ENCODE assay signal across 1 cellular context in the genomic region with DNA sequence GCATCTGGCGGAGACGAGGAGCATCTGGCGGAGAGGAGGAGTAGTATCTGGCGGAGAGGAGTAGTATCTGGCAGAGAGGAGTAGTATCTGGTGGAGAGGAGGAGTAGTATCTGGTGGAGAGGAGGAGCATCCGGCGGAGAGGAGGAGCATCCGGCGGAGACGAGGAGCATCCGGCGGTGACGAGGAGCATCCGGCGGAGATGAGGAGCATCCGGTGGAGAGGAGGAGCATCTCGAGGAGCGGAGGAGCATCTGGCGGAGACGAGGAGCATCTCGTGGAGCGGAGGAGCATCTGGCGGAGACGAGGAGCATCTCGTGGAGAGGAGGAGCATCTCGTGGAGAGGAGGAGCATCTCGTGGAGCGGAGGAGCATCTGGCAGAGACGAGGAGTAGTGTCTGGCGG.
TF ChIP-seq lines count a peak whose summit lies in the region.

No MANE protein-coding gene starts in this region.

TF ChIP-seq in HepG2, 621 proteins besides CTCF, POLR2A, EP300 and RAD21:
- TF ChIP-seq, protein P1, sequence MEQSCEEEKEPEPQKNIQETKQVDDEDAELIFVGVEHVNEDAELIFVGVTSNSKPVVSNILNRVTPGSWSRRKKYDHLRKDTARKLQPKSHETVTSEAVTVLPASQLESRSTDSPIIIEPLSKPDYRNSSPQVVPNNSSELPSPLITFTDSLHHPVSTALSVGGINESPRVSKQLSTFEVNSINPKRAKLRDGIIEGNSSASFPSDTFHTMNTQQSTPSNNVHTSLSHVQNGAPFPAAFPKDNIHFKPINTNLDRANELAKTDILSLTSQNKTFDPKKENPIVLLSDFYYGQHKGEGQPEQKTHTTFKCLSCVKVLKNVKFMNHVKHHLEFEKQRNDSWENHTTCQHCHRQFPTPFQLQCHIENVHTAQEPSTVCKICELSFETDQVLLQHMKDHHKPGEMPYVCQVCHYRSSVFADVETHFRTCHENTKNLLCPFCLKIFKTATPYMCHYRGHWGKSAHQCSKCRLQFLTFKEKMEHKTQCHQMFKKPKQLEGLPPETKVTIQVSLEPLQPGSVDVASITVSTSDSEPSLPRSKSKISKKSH (CRISPR knock-in tag; IDR thresholded peaks at IDR 0.05; ENCODE audit: borderline replicate concordance), result no peak
- TF ChIP-seq ZNF451 (CRISPR knock-in tag; IDR thresholded peaks at IDR 0.05), result no peak
- TF ChIP-seq ZNF570 (CRISPR knock-in tag; IDR thresholded peaks at IDR 0.05; ENCODE audit: borderline replicate concordance), result no peak
- TF ChIP-seq, protein P2, sequence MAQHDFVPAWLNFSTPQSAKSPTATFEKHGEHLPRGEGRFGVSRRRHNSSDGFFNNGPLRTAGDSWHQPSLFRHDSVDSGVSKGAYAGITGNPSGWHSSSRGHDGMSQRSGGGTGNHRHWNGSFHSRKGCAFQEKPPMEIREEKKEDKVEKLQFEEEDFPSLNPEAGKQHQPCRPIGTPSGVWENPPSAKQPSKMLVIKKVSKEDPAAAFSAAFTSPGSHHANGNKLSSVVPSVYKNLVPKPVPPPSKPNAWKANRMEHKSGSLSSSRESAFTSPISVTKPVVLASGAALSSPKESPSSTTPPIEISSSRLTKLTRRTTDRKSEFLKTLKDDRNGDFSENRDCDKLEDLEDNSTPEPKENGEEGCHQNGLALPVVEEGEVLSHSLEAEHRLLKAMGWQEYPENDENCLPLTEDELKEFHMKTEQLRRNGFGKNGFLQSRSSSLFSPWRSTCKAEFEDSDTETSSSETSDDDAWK (CRISPR knock-in tag; IDR thresholded peaks at IDR 0.05), result no peak
- no peak for TF ChIP-seq ZBTB8A (CRISPR knock-in tag; IDR thresholded peaks at IDR 0.05; ENCODE audit: borderline replicate concordance, low read depth)
- TF ChIP-seq GTF3A (CRISPR knock-in tag; conservative IDR thresholded peaks at IDR 0.05), result no peak
- TF ChIP-seq, protein P3, sequence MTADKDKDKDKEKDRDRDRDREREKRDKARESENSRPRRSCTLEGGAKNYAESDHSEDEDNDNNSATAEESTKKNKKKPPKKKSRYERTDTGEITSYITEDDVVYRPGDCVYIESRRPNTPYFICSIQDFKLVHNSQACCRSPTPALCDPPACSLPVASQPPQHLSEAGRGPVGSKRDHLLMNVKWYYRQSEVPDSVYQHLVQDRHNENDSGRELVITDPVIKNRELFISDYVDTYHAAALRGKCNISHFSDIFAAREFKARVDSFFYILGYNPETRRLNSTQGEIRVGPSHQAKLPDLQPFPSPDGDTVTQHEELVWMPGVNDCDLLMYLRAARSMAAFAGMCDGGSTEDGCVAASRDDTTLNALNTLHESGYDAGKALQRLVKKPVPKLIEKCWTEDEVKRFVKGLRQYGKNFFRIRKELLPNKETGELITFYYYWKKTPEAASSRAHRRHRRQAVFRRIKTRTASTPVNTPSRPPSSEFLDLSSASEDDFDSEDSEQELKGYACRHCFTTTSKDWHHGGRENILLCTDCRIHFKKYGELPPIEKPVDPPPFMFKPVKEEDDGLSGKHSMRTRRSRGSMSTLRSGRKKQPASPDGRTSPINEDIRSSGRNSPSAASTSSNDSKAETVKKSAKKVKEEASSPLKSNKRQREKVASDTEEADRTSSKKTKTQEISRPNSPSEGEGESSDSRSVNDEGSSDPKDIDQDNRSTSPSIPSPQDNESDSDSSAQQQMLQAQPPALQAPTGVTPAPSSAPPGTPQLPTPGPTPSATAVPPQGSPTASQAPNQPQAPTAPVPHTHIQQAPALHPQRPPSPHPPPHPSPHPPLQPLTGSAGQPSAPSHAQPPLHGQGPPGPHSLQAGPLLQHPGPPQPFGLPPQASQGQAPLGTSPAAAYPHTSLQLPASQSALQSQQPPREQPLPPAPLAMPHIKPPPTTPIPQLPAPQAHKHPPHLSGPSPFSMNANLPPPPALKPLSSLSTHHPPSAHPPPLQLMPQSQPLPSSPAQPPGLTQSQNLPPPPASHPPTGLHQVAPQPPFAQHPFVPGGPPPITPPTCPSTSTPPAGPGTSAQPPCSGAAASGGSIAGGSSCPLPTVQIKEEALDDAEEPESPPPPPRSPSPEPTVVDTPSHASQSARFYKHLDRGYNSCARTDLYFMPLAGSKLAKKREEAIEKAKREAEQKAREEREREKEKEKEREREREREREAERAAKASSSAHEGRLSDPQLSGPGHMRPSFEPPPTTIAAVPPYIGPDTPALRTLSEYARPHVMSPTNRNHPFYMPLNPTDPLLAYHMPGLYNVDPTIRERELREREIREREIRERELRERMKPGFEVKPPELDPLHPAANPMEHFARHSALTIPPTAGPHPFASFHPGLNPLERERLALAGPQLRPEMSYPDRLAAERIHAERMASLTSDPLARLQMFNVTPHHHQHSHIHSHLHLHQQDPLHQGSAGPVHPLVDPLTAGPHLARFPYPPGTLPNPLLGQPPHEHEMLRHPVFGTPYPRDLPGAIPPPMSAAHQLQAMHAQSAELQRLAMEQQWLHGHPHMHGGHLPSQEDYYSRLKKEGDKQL (CRISPR knock-in tag; IDR thresholded peaks at IDR 0.05; ENCODE audit: low read depth), result no peak
- TF ChIP-seq ZNF543 (CRISPR knock-in tag; IDR thresholded peaks at IDR 0.05), result no peak
- no peak for TF ChIP-seq ZNF678 (CRISPR knock-in tag; IDR thresholded peaks at IDR 0.05)
